In the genomic region with DNA sequence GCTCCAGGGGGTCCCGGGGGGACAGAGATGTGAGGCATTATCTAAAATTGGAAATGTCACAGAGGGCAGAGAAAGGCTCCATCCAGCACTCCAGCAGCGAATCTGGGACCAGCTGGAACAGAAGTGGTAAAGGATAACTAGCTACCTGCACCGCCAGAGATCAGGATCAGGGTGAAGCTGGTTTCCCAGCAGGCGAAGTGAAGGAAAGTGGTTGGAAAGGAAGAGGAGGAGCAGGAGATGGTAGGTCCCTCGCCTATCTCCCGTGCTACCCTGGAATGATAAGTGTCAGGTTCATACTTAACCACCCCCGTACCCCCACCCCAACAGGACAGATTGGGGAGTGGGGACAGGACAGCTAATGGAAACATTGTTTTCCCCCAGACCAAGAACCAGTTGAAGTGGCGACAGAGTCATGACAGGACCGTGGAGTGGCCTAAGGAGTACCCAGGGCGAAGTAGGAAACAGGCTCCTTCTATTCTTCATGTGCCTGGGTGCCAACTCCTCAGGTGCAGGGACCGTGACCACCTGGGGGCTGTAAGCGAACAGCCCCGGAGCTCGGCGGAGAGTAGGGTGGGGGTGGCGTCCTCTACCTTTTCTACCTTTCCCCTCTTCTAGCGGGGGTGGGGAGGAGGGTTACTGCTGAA, we compare ENCODE assay signal across 8 cellular contexts. TPM values are rescaled to one million over a fixed set of nuclear protein-coding genes. Genes with fewer than 3 reads are reported as not detected.
DNase-seq lines count a peak whose midpoint lies in the region; ATAC-seq, FAIRE-seq and TF ChIP-seq lines count a peak whose summit lies in the region.

No MANE protein-coding gene starts in this region.

- no peaks in the 10 kb centered on the region for H3K9me1 ChIP-seq in keratinocyte (ENCODE audit: control insufficient read depth, extremely low read depth, insufficient read depth, low read length)

- no peak for ATAC-seq in activated CD8-positive, alpha-beta memory T cell treated with anti-CD3 and anti-CD28 coated beads, Interleukin-2, amount 10 ng/mL, durations not matched to agents 7 days and 5 days
- ATAC-seq in activated naive CD8-positive, alpha-beta T cell treated with anti-CD3 and anti-CD28 coated beads, Interleukin-2, amount 50 U/mL, for 24 hours, result no peak
- ATAC-seq in HG02885 (IDR thresholded peaks at IDR 0.05; ENCODE audit: poor library complexity, unreplicated experiment), result no peak

- dilution Hi-C loops in keratinocyte (cut with MboI; ENCODE audit: extremely low pct_ligation_motif_present, low sequenced_read_pairs), result no loop called here

- H3K79me2 ChIP-seq in keratinocyte (ENCODE audit: control insufficient read depth, insufficient read depth, low read length), result peaks cover 16% of the 10 kb centered on the region

- H3K4me2 ChIP-seq in keratinocyte (ENCODE audit: control insufficient read depth, extremely low read depth, insufficient read depth, low read depth, low read length), result peak overlapping the region; percentile 99

- no peaks in the 10 kb centered on the region for H3K27me3 Mint-ChIP-seq in activated CD8-positive, alpha-beta memory T cell treated with anti-CD3 and anti-CD28 coated beads, Interleukin-2, amount 10 ng/mL, durations not matched to agents 7 days and 5 days
- H3K27me3 Mint-ChIP-seq in activated naive CD8-positive, alpha-beta T cell treated with anti-CD3 and anti-CD28 coated beads, Interleukin-2, amount 50 U/mL, for 24 hours, result no peaks in the 10 kb centered on the region

- H3K9me3 Mint-ChIP-seq in activated CD8-positive, alpha-beta memory T cell treated with anti-CD3 and anti-CD28 coated beads, Interleukin-2, amount 10 ng/mL, durations not matched to agents 7 days and 5 days (ENCODE audit: low read depth), result no peaks in the 10 kb centered on the region
- H3K9me3 Mint-ChIP-seq in activated naive CD8-positive, alpha-beta T cell treated with anti-CD3 and anti-CD28 coated beads, Interleukin-2, amount 50 U/mL, for 24 hours, result no peaks in the 10 kb centered on the region

- H3K4me3 ChIP-seq in keratinocyte (ENCODE audit: control insufficient read depth in 2 of 3, extremely low read depth in 1 of 3, insufficient read depth in 2 of 3, low read depth in 1 of 3, low read length in 3 of 3), result peak overlapping the region; percentile 87 to 93 (median 93)

- no peaks in the 10 kb centered on the region for H3K27me3 ChIP-seq in keratinocyte (ENCODE audit: control insufficient read depth, extremely low read depth, insufficient read depth, low read length)

- peaks cover 51% of the 10 kb centered on the region for H3K4me1 Mint-ChIP-seq in activated CD8-positive, alpha-beta memory T cell treated with anti-CD3 and anti-CD28 coated beads, Interleukin-2, amount 10 ng/mL, durations not matched to agents 7 days and 5 days
- H3K4me1 Mint-ChIP-seq in activated naive CD8-positive, alpha-beta T cell treated with anti-CD3 and anti-CD28 coated beads, Interleukin-2, amount 50 U/mL, for 24 hours, result peaks cover 54% of the 10 kb centered on the region

- FAIRE-seq in keratinocyte (lab: Jason Lieb, UNC), result no peak

- peaks cover 13% of the 10 kb centered on the region for H3K4me1 ChIP-seq in keratinocyte (ENCODE audit: control insufficient read depth, extremely low read depth, insufficient read depth, low read length)

- peak overlapping the region; percentile 95 for H3K9ac ChIP-seq in keratinocyte (ENCODE audit: control insufficient read depth, extremely low read depth, insufficient read depth, low read length)

- no peaks in the 10 kb centered on the region for H3K9me3 ChIP-seq in keratinocyte (ENCODE audit: control insufficient read depth, low read depth, low read length)

- no peak for TF ChIP-seq CTCF in keratinocyte (optimal IDR thresholded peaks at IDR 0.05 in 1 of 3, IDR thresholded peaks at IDR 0.05 in 1 of 3, conservative IDR thresholded peaks at IDR 0.05 in 1 of 3; ENCODE audit: extremely low read depth in 1 of 3, insufficient read depth in 2 of 3, low read length in 3 of 3)

- peak overlapping the region; percentile 100 for H2AFZ ChIP-seq in keratinocyte (ENCODE audit: control insufficient read depth, low read length)

- no peak for DNase-seq in activated CD8-positive, alpha-beta memory T cell treated with anti-CD3 and anti-CD28 coated beads, Interleukin-2, amount 10 ng/mL, durations not matched to agents 7 days and 5 days
- DNase-seq in activated CD8-positive, alpha-beta memory T cell treated with anti-CD3 and anti-CD28 coated beads for 24 hours, result no peak
- DNase-seq in activated naive CD8-positive, alpha-beta T cell treated with anti-CD3 and anti-CD28 coated beads, Interleukin-2, amount 50 U/mL, for 24 hours, result no peak
- DNase-seq in keratinocyte (ENCODE audit: low read depth, low spot score), result no peak
- DNase-seq in H4 (ENCODE audit: low spot score), result no peak
- DNase-seq in activated gamma-delta T cell (lab: John Stamatoyannopoulos, UW), result no peak

- peak overlapping the region; percentile 99 for H3K27ac Mint-ChIP-seq in activated CD8-positive, alpha-beta memory T cell treated with anti-CD3 and anti-CD28 coated beads, Interleukin-2, amount 10 ng/mL, durations not matched to agents 7 days and 5 days
- H3K27ac Mint-ChIP-seq in activated naive CD8-positive, alpha-beta T cell treated with anti-CD3 and anti-CD28 coated beads, Interleukin-2, amount 50 U/mL, for 24 hours, result peak overlapping the region; percentile 96

- H3K27ac ChIP-seq in keratinocyte (ENCODE audit: control insufficient read depth, insufficient read depth, low read length), result peak overlapping the region; percentile 92
- peak overlapping the region; percentile 90 for H3K27ac ChIP-seq in temporal lobe (ENCODE audit: low read depth, low read length)

- H3K4me3 Mint-ChIP-seq in activated CD8-positive, alpha-beta memory T cell treated with anti-CD3 and anti-CD28 coated beads, Interleukin-2, amount 10 ng/mL, durations not matched to agents 7 days and 5 days, result peak overlapping the region; percentile 99
- peak overlapping the region; percentile 96 for H3K4me3 Mint-ChIP-seq in activated naive CD8-positive, alpha-beta T cell treated with anti-CD3 and anti-CD28 coated beads, Interleukin-2, amount 50 U/mL, for 24 hours

- CTCF ChIA-PET in activated CD8-positive, alpha-beta memory T cell treated with anti-CD3 and anti-CD28 coated beads, Interleukin-2, amount 10 ng/mL, durations not matched to agents 7 days and 5 days (lab: Charles Lee), result interaction anchor here (1.1 to 3.7 kb wide), 6 partner anchors 8 to 51 kb away, joined by 3 to 34 read pairs (median 6); partner anchors contain the start of genes PPOX and TOMM40L

- H3K36me3 ChIP-seq in keratinocyte (ENCODE audit: control insufficient read depth in 2 of 2, extremely low read depth in 1 of 2, insufficient read depth in 2 of 2, low read length in 2 of 2), result peaks cover 16 to 23% of the 10 kb centered on the region in 2 experiments

- H3K36me3 Mint-ChIP-seq in activated CD8-positive, alpha-beta memory T cell treated with anti-CD3 and anti-CD28 coated beads, Interleukin-2, amount 10 ng/mL, durations not matched to agents 7 days and 5 days, result peaks cover 32% of the 10 kb centered on the region
- H3K36me3 Mint-ChIP-seq in activated naive CD8-positive, alpha-beta T cell treated with anti-CD3 and anti-CD28 coated beads, Interleukin-2, amount 50 U/mL, for 24 hours (ENCODE audit: low read depth), result peaks cover 25% of the 10 kb centered on the region

- H4K20me1 ChIP-seq in keratinocyte (ENCODE audit: control insufficient read depth, extremely low read depth, insufficient read depth, low read length), result no peaks in the 10 kb centered on the region

RNA-seq across cellular contexts. Expression of gene B4GALT3, which starts 0.7 kb away (rescaled TPM):
- 10 to 100 TPM; 47.0 to 53.5 TPM for total RNA-seq in activated CD8-positive, alpha-beta memory T cell treated with anti-CD3 and anti-CD28 coated beads, Interleukin-2, amount 10 ng/mL, durations not matched to agents 7 days and 5 days
- 19.1 to 24.8 TPM (median 21.1 TPM) in 3 replicates for polyA plus RNA-seq in keratinocyte
- polyA plus RNA-seq in keratinocyte (2011; ENCODE audit: low read depth), result 15.5 TPM
- 17.5 and 22.2 TPM in 2 replicates for polyA plus RNA-seq in keratinocyte (2011; cell fraction: cytosol; rRNA removed)
- polyA plus RNA-seq in keratinocyte (2011; cell fraction: nucleus; rRNA removed), result 34.4 and 45.3 TPM in 2 replicates
- 18.6 and 30.6 TPM in 2 replicates for polyA plus RNA-seq in keratinocyte (2012; ENCODE audit: low replicate concordance)
- polyA minus RNA-seq in keratinocyte, result 9.5 to 29.2 TPM (median 17.0 TPM) in 3 replicates
- polyA minus RNA-seq in keratinocyte (2011; cell fraction: cytosol; rRNA and poly(A)+ RNA removed), result 22.1 TPM
- 8.0 and 9.4 TPM in 2 replicates for polyA minus RNA-seq in keratinocyte (2011; cell fraction: nucleus; rRNA and poly(A)+ RNA removed)
- 16.2 TPM for total RNA-seq in temporal lobe
- total RNA-seq in H4 (2014; rRNA removed; shearing (Covaris generic)), result 28.0 and 38.0 TPM in 2 replicates

RNA-seq across cellular contexts. Expression of gene PPOX, which starts 10.4 kb away (rescaled TPM):
- total RNA-seq in activated CD8-positive, alpha-beta memory T cell treated with anti-CD3 and anti-CD28 coated beads, Interleukin-2, amount 10 ng/mL, durations not matched to agents 7 days and 5 days, result 10 to 100 TPM; 34.5 to 43.9 TPM
- polyA plus RNA-seq in keratinocyte, result 12.2 to 24.6 TPM (median 17.1 TPM) in 3 replicates
- polyA plus RNA-seq in keratinocyte (2011; ENCODE audit: low read depth), result 5.9 TPM
- 7.0 and 8.5 TPM in 2 replicates for polyA plus RNA-seq in keratinocyte (2011; cell fraction: cytosol; rRNA removed)
- polyA plus RNA-seq in keratinocyte (2011; cell fraction: nucleus; rRNA removed), result 49.7 and 52.8 TPM in 2 replicates
- 13.9 and 14.5 TPM in 2 replicates for polyA plus RNA-seq in keratinocyte (2012; ENCODE audit: low replicate concordance)
- 13.7 to 17.4 TPM (median 15.3 TPM) in 3 replicates for polyA minus RNA-seq in keratinocyte
- 11.5 TPM for polyA minus RNA-seq in keratinocyte (2011; cell fraction: cytosol; rRNA and poly(A)+ RNA removed)
- 9.1 and 11.6 TPM in 2 replicates for polyA minus RNA-seq in keratinocyte (2011; cell fraction: nucleus; rRNA and poly(A)+ RNA removed)
- 16.5 TPM for total RNA-seq in temporal lobe
- 9.2 and 13.9 TPM in 2 replicates for total RNA-seq in H4 (2014; rRNA removed; shearing (Covaris generic))

RNA-seq across cellular contexts. Expression of gene USP21, which starts 17.3 kb away (rescaled TPM):
- total RNA-seq in activated CD8-positive, alpha-beta memory T cell treated with anti-CD3 and anti-CD28 coated beads, Interleukin-2, amount 10 ng/mL, durations not matched to agents 7 days and 5 days, result 10 to 100 TPM; 36.0 to 40.8 TPM
- polyA plus RNA-seq in keratinocyte, result 9.5 to 14.4 TPM (median 9.8 TPM) in 3 replicates
- polyA plus RNA-seq in keratinocyte (2011; ENCODE audit: low read depth), result 5.4 TPM
- 11.9 and 14.4 TPM in 2 replicates for polyA plus RNA-seq in keratinocyte (2011; cell fraction: cytosol; rRNA removed)
- 30.3 and 30.6 TPM in 2 replicates for polyA plus RNA-seq in keratinocyte (2011; cell fraction: nucleus; rRNA removed)
- 10.0 and 14.9 TPM in 2 replicates for polyA plus RNA-seq in keratinocyte (2012; ENCODE audit: low replicate concordance)
- 8.5 to 13.6 TPM (median 12.1 TPM) in 3 replicates for polyA minus RNA-seq in keratinocyte
- 13.6 TPM for polyA minus RNA-seq in keratinocyte (2011; cell fraction: cytosol; rRNA and poly(A)+ RNA removed)
- 4.3 and 7.6 TPM in 2 replicates for polyA minus RNA-seq in keratinocyte (2011; cell fraction: nucleus; rRNA and poly(A)+ RNA removed)
- total RNA-seq in temporal lobe, result 14.8 TPM
- total RNA-seq in H4 (2014; rRNA removed; shearing (Covaris generic)), result 5.8 and 6.9 TPM in 2 replicates

RNA-seq across cellular contexts. Expression of gene ADAMTS4, which starts 22.3 kb away (rescaled TPM):
- total RNA-seq in activated CD8-positive, alpha-beta memory T cell treated with anti-CD3 and anti-CD28 coated beads, Interleukin-2, amount 10 ng/mL, durations not matched to agents 7 days and 5 days, result under 1 TPM; 0.30 to 0.38 TPM
- polyA plus RNA-seq in keratinocyte, result 0.22 to 0.36 TPM (median 0.35 TPM) in 3 replicates
- not detected for polyA plus RNA-seq in keratinocyte (2011; ENCODE audit: low read depth)
- polyA plus RNA-seq in keratinocyte (2011; cell fraction: cytosol; rRNA removed), result 0.11 and 0.13 TPM in 2 replicates
- polyA plus RNA-seq in keratinocyte (2011; cell fraction: nucleus; rRNA removed), result 0.61 and 1.00 TPM in 2 replicates
- polyA plus RNA-seq in keratinocyte (2012; ENCODE audit: low replicate concordance), result 0.65 TPM in 1 of 2 replicates, not detected in the other
- polyA minus RNA-seq in keratinocyte, result 0.30 to 1.0 TPM (median 0.83 TPM) in 3 replicates
- 0.96 TPM for polyA minus RNA-seq in keratinocyte (2011; cell fraction: cytosol; rRNA and poly(A)+ RNA removed)
- polyA minus RNA-seq in keratinocyte (2011; cell fraction: nucleus; rRNA and poly(A)+ RNA removed), result 1.2 TPM in 2 replicates
- 0.49 TPM for total RNA-seq in temporal lobe
- not detected in 2 replicates for total RNA-seq in H4 (2014; rRNA removed; shearing (Covaris generic))

RNA-seq across cellular contexts. Expression of gene UFC1, which starts 22.8 kb away (rescaled TPM):
- total RNA-seq in activated CD8-positive, alpha-beta memory T cell treated with anti-CD3 and anti-CD28 coated beads, Interleukin-2, amount 10 ng/mL, durations not matched to agents 7 days and 5 days, result 10 to 100 TPM; 90.7 to 98.4 TPM
- 72.9 to 86.4 TPM (median 80.6 TPM) in 3 replicates for polyA plus RNA-seq in keratinocyte
- polyA plus RNA-seq in keratinocyte (2011; ENCODE audit: low read depth), result 24.9 TPM
- polyA plus RNA-seq in keratinocyte (2011; cell fraction: cytosol; rRNA removed), result 87.9 and 110 TPM in 2 replicates
- polyA plus RNA-seq in keratinocyte (2011; cell fraction: nucleus; rRNA removed), result 37.7 and 50.6 TPM in 2 replicates
- polyA plus RNA-seq in keratinocyte (2012; ENCODE audit: low replicate concordance), result 64.4 and 65.1 TPM in 2 replicates
- polyA minus RNA-seq in keratinocyte, result 6.1 to 54.3 TPM (median 49.7 TPM) in 3 replicates
- 43.9 TPM for polyA minus RNA-seq in keratinocyte (2011; cell fraction: cytosol; rRNA and poly(A)+ RNA removed)
- polyA minus RNA-seq in keratinocyte (2011; cell fraction: nucleus; rRNA and poly(A)+ RNA removed), result 12.0 and 13.8 TPM in 2 replicates
- total RNA-seq in temporal lobe, result 105 TPM
- 140 and 161 TPM in 2 replicates for total RNA-seq in H4 (2014; rRNA removed; shearing (Covaris generic))
